Comparison of ENCODE assay signal across 14 cellular contexts in the genomic region with DNA sequence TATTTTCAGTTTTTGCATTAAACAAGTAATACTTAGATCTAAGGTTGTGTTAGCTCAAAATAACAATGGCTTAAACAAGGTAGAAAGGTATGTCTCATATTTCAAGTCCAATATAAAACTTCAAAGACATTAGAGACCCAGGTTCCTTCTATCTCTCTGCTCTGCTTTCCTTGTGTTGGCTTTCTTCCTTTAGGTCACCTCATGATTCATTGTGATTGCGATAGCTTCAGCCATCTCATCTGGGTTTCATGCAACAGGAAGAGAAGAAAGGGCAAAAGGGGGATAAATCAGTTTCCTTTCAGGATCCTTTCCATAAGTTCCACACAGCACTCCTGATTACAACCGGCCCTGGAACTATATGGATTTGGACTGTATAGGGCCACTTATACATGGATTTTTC. TPM values are rescaled to one million over a fixed set of nuclear protein-coding genes. Genes with fewer than 3 reads are reported as not detected.
"Had no signal": no experiment of that assay in that cellular context is flagged by ENCODE, and none has a peak within 500 bp of the region (broad histone marks: within the 10 kb centered on the region; RNA-seq: fewer than 3 reads in every experiment).

No MANE protein-coding gene starts in this region.

- H3K27me3 ChIP-seq: gastrocnemius medialis, heart right ventricle, sigmoid colon, transverse colon had no signal

- DNase-seq: activated CD4-positive, alpha-beta T cell treated with anti-CD3 and anti-CD28 coated beads, Interleukin-2, amount 10 ng/mL, durations not matched to agents 24 days and 14 days; activated CD8-positive, alpha-beta memory T cell treated with anti-CD3 and anti-CD28 coated beads for 24 hours; activated naive CD4-positive, alpha-beta T cell treated with Interleukin-2 at 50 U/mL for 16 hours; amniotic stem cell; endodermal cell; gastrocnemius medialis; heart right ventricle; sigmoid colon; stimulated activated CD4-positive, alpha-beta T cell treated with anti-CD3 and anti-CD28 coated beads, Interleukin-12 subunit alpha, Interleukin-12 subunit beta, amount 100 ng/mL, for 4 hours; stimulated activated naive CD4-positive, alpha-beta T cell; substantia nigra; T-helper 1 cell; transverse colon had no signal

- H3K4me1 ChIP-seq: gastrocnemius medialis, heart right ventricle, sigmoid colon, transverse colon had no signal

- H3K4me3 ChIP-seq: gastrocnemius medialis, heart right ventricle, sigmoid colon, transverse colon had no signal

- ATAC-seq: esophagus mucosa, gastrocnemius medialis, heart right ventricle had no signal

- H3K9me3 ChIP-seq: gastrocnemius medialis, heart right ventricle, sigmoid colon, transverse colon had no signal

RNA-seq across cellular contexts. Expression of a gene that starts 16.0 kb away (rescaled TPM):
- total RNA-seq: esophagus mucosa, gastrocnemius medialis, heart right ventricle, sigmoid colon, transverse colon had no signal
